ENCODE assay signal across 9 cellular contexts in the genomic region with DNA sequence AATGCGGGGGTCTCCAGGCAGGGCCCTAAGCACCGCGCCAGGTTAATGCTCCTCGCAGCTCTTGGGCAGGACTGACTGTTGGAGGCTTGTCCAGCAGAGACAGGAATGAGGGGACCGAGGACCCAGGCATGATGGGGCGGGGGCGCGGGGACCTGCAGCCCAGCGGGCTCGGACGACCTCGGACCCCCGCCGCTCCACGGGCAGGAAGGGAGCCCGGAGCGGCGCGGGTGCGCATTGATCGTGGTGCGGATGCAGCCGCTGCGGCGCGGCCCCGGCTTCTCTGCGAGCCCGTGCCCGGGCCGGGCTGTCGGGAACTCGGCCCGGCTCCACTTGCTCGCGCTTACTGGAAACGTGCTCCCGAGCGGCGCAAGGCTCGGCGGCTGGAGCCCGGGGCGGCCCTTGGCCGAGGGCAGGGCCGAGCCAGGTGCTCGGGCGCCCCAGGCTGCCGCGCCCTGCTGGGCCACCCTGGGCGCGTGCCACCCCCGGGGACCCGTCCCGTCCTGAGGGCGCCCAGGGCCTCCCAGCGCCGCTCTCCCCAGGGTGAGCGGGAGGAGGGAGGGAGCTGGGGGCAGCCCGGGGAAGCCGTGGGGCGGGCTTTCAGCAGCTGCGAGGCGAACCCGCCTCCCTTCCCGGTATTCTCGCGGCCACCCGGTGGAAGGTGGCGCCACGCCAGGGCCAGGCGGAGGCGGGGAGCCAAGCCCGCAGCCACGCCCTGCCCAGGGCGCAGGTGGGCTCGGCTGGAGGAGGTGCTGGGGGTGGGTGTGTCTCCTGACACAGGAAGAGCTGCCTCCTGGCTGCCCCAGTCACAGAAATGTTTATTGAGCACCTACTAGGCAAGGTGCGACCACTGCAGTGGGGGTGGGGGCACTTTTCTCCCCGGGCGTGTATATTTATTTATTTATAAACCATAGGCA. TPM values are rescaled to one million over a fixed set of nuclear protein-coding genes. Genes with fewer than 3 reads are reported as not detected.
A peak's percentile ranks its signal among the peaks of the same experiment; 100 is the strongest.
DNase-seq lines count a peak whose midpoint lies in the region; ATAC-seq, FAIRE-seq and TF ChIP-seq lines count a peak whose summit lies in the region.
"Had no signal": no experiment of that assay in that cellular context is flagged by ENCODE, and none has a peak within 500 bp of the region (broad histone marks: within the 10 kb centered on the region; RNA-seq: fewer than 3 reads in every experiment).

No MANE protein-coding gene starts in this region.

- TF ChIP-seq CTCF in Panc1 (IDR thresholded peaks at IDR 0.05), result no peak; the same call in 1 of the 2 replicates
- no peak for TF ChIP-seq CTCF in pancreas (IDR thresholded peaks at IDR 0.05)
- no peak for TF ChIP-seq CTCF in transverse colon (IDR thresholded peaks at IDR 0.05)

- CTCF ChIA-PET in Panc1 (lab: Charles Lee), result interaction anchor here (0.6 to 1.1 kb wide), 5 partner anchors 15 to 353 kb away, joined by 3 to 5 read pairs (median 4); no protein-coding TSS in a partner anchor

- no TSS peak for BruUV-seq in Panc1 (replicated peaks; lab: Mats Ljungman, UMichigan)

- POLR2A ChIA-PET in Panc1 (lab: Charles Lee), result interaction anchor here (0.6 to 1.2 kb wide), 6 partner anchors 12 to 184 kb away, joined by 3 to 5 read pairs (median 4); no protein-coding TSS in a partner anchor

- peak; percentile 85 for ATAC-seq in Panc1
- ATAC-seq in pancreas, result peak; percentile 79 to 87 (median 80)
- no peak for ATAC-seq in GM18858 (IDR thresholded peaks at IDR 0.05; ENCODE audit: unreplicated experiment)

- peak overlapping the region; percentile 47 to 54 for H3K4me3 ChIP-seq in Panc1 (ENCODE audit: low read depth in 2 of 2, low read length in 2 of 2)
- peak overlapping the region; percentile 18 to 51 (median 42) for H3K4me3 ChIP-seq in pancreas
- peak overlapping the region; percentile 0 to 57 (median 40) for H3K4me3 ChIP-seq in transverse colon

- H3K27ac ChIP-seq in Panc1 (ENCODE audit: low read length) (peak overlapping the region; percentile 85), pancreas (peak overlapping the region; percentile 61 to 94 (median 76)), transverse colon (peak overlapping the region; percentile 85 to 95 (median 89))

- DNase-seq in EL (peak; percentile 75), Panc1 (ENCODE audit: low read depth, low spot score) (no peak), frontal cortex (ENCODE audit: low spot score in 2 of 2) (peak; percentile 71 to 87), pancreas (peak; percentile 86 to 97 (median 89)), transverse colon (peak; percentile 92)
- peak; percentile 86 for DNase-seq in activated effector memory CD4-positive, alpha-beta T cell treated with anti-CD3 and anti-CD28 coated beads, Interleukin-2, amount 50 U/mL, for 16 hours

- no peaks in the 10 kb centered on the region for H3K36me3 ChIP-seq in Panc1 (ENCODE audit: control insufficient read depth, insufficient read depth, low read length)
- H3K36me3 ChIP-seq in pancreas, result no peaks in the 10 kb centered on the region
- H3K36me3 ChIP-seq in transverse colon, result no peaks in the 10 kb centered on the region

- FAIRE-seq in frontal cortex (lab: Jason Lieb, UNC) (no peak), pancreas (lab: Jason Lieb, UNC) (no peak)
- FAIRE-seq: colon had no signal

- in situ Hi-C loops in Panc1 (cut with HindIII; ENCODE audit: low pct_unique_long_range_greater_than_20kb, low sequenced_read_pairs) (no loop called here), transverse colon (cut with MboI; ENCODE audit: low pct_ligation_motif_present in 1 of 4, low pct_unique_long_range_greater_than_20kb in 1 of 4, low sequenced_read_pairs in 3 of 4) (no loop called here)

- WGBS in pancreas, 2 donors, result 1 to 5% methylated on average over 40 to 80 of the region's 80 CpGs
- WGBS in transverse colon (ENCODE audit: low coverage in 1 of 2), 2 donors, result 4% methylated on average over 51 of the region's 80 CpGs; no CpG with 5 or more reads in 1 of the 2 donors

- 0 out of 2 replicates have a peak, but pooled peaks have one; percentile 2 for TF ChIP-seq RAD21 in Ishikawa (IDR thresholded peaks at IDR 0.05; ENCODE audit: low read depth)

- H3K4me1 ChIP-seq in Panc1 (ENCODE audit: control insufficient read depth, insufficient read depth, low read length), result peaks cover 49% of the 10 kb centered on the region
- peaks cover 7 to 39% (median 13%) of the 10 kb centered on the region in 3 donors for H3K4me1 ChIP-seq in pancreas
- H3K4me1 ChIP-seq in transverse colon, result peaks cover 23 to 48% (median 45%) of the 10 kb centered on the region in 4 donors

- TF ChIP-seq EP300 in Ishikawa (IDR thresholded peaks at IDR 0.05; ENCODE audit: borderline replicate concordance) (peak; percentile 52; the same call in 1 of the 2 replicates), transverse colon (IDR thresholded peaks at IDR 0.05; ENCODE audit: low read depth) (peak; percentile 48)

- H3K27me3 ChIP-seq in Panc1 (ENCODE audit: control insufficient read depth, insufficient read depth, low read length) (no peaks in the 10 kb centered on the region), pancreas (no peaks in the 10 kb centered on the region), transverse colon (no peaks in the 10 kb centered on the region)

- H3K9me3 ChIP-seq in Panc1 (ENCODE audit: control insufficient read depth, insufficient read depth, low read depth, low read length) (no peaks in the 10 kb centered on the region), pancreas (no peaks in the 10 kb centered on the region), transverse colon (no peaks in the 10 kb centered on the region)

- intact Hi-C loops in Panc1 (cut with micrococcal nuclease; ENCODE audit: unreplicated experiment), result no loop called here
- intact Hi-C loops in pancreas (cut with DNase I), result no loop called here
- intact Hi-C loops in transverse colon (cut with DNase I; ENCODE audit: low total_unique reads), result no loop called here

- peak; percentile 35 for TF ChIP-seq POLR2A in transverse colon (IDR thresholded peaks at IDR 0.05)

TF ChIP-seq in Ishikawa, 13 proteins besides CTCF, POLR2A, EP300 and RAD21:
- TF ChIP-seq EGR1 (IDR thresholded peaks at IDR 0.05) (peak; percentile 71), TAF1 (IDR thresholded peaks at IDR 0.05; ENCODE audit: low read depth) (peak; percentile 40; the same call in 1 of the 2 replicates), CEBPB (IDR thresholded peaks at IDR 0.05) (no peak), NFIC (IDR thresholded peaks at IDR 0.05) (peak; percentile 89), TCF12 (IDR thresholded peaks at IDR 0.05; ENCODE audit: low read depth) (peak; percentile 77), YY1 (IDR thresholded peaks at IDR 0.05; ENCODE audit: low read depth) (no peak), CREB1 (IDR thresholded peaks at IDR 0.05; ENCODE audit: low read depth) (no peak), TEAD4 (IDR thresholded peaks at IDR 0.05) (peak; percentile 61), ZBTB7A (IDR thresholded peaks at IDR 0.05; ENCODE audit: low read depth) (peak; percentile 75)
- TF ChIP-seq, protein P1, sequence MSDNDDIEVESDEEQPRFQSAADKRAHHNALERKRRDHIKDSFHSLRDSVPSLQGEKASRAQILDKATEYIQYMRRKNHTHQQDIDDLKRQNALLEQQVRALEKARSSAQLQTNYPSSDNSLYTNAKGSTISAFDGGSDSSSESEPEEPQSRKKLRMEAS (IDR thresholded peaks at IDR 0.05), result peak; percentile 76

RNA-seq across cellular contexts. Expression of a gene that starts 45.9 kb away (rescaled TPM):
- total RNA-seq in Panc1 (2021; ENCODE audit: unreplicated experiment) (53.1 TPM), frontal cortex (5.3 TPM), pancreas (10 to 100 TPM in 4 of 6 donors, 1 to 10 TPM in 2; 5.7 to 32.6 (median 18.0) TPM), transverse colon (100 to 1,000 TPM in 1 of 4 donors, 10 to 100 TPM in 3; 22.3 to 230 (median 37.6) TPM)
- 30.5 TPM for polyA plus RNA-seq in Panc1 (2012; ENCODE audit: insufficient read length)
- polyA plus RNA-seq in pancreas, result 10 to 100 TPM; 28.5 to 53.3 TPM
